1 cellular context compared by ENCODE assay signal in the genomic region with DNA sequence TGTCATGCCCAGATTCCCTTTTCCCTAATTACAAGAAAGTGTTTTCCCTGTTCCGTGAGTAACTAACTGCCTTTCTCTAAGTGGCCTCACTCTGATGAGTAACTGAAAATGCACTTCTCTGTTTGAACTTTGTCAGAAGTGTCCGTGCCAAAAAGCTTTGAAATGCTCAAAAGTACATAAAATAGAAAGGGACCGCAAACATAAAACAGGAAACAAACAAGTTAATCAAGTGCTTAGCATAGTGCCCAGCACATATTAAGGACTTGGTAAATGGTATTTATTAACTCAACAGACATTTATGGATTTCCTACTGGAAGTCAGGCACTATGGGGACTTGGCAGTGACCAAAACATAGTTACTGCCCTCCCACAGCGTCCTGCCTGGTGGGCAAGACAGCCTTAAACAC.
A peak's percentile ranks its signal among the peaks of the same experiment; 100 is the strongest.
TF ChIP-seq lines count a peak whose summit lies in the region.

No MANE protein-coding gene starts in this region.

TF ChIP-seq in HepG2, 621 proteins besides CTCF, POLR2A, EP300 and RAD21 (continues in another document):
- TF ChIP-seq, protein P1, sequence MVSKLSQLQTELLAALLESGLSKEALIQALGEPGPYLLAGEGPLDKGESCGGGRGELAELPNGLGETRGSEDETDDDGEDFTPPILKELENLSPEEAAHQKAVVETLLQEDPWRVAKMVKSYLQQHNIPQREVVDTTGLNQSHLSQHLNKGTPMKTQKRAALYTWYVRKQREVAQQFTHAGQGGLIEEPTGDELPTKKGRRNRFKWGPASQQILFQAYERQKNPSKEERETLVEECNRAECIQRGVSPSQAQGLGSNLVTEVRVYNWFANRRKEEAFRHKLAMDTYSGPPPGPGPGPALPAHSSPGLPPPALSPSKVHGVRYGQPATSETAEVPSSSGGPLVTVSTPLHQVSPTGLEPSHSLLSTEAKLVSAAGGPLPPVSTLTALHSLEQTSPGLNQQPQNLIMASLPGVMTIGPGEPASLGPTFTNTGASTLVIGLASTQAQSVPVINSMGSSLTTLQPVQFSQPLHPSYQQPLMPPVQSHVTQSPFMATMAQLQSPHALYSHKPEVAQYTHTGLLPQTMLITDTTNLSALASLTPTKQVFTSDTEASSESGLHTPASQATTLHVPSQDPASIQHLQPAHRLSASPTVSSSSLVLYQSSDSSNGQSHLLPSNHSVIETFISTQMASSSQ (IDR thresholded peaks at IDR 0.05; ENCODE audit: low read depth): peak; percentile 44; the same call in 1 of the 2 replicates
- TF ChIP-seq, protein P1 (CRISPR knock-in tag; IDR thresholded peaks at IDR 0.05; ENCODE audit: borderline replicate concordance): no peak
- TF ChIP-seq ZNF256 (CRISPR knock-in tag; conservative IDR thresholded peaks at IDR 0.05) (no peak), EZH2 (conservative IDR thresholded peaks at IDR 0.05; ENCODE audit: low read depth, low read length) (no peak), REXO4 (CRISPR knock-in tag; IDR thresholded peaks at IDR 0.05; ENCODE audit: borderline replicate concordance) (no peak), NFIC (IDR thresholded peaks at IDR 0.05; ENCODE audit: low read length) (peak; percentile 50; the same call in 1 of the 2 replicates), DDIT3 (CRISPR knock-in tag; IDR thresholded peaks at IDR 0.05) (no peak), ZNF563 (CRISPR knock-in tag; IDR thresholded peaks at IDR 0.05) (no peak), PPARG (CRISPR knock-in tag; conservative IDR thresholded peaks at IDR 0.05) (peak; percentile 43; the same call in 1 of the 2 replicates), TCF7 (IDR thresholded peaks at IDR 0.05; ENCODE audit: low read depth) (peak; percentile 84), MEF2D (CRISPR knock-in tag; IDR thresholded peaks at IDR 0.05) (0 out of 2 replicates have a peak, but pooled peaks have one; percentile 18), GPN1 (CRISPR knock-in tag; IDR thresholded peaks at IDR 0.05; ENCODE audit: borderline replicate concordance) (no peak), HMGA1 (CRISPR knock-in tag; conservative IDR thresholded peaks at IDR 0.05) (no peak), FOXP1 (IDR thresholded peaks at IDR 0.05) (no peak), FOXP1 (CRISPR knock-in tag; IDR thresholded peaks at IDR 0.05) (peak; percentile 58; the same call in 1 of the 2 replicates), GATAD2A (CRISPR knock-in tag; IDR thresholded peaks at IDR 0.05) (0 out of 2 replicates have a peak, but pooled peaks have one; percentile 31), CREM (IDR thresholded peaks at IDR 0.05) (peak; percentile 44; the same call in 1 of the 2 replicates), CREM (CRISPR knock-in tag; IDR thresholded peaks at IDR 0.05) (no peak), TBX2 (CRISPR knock-in tag; IDR thresholded peaks at IDR 0.05; ENCODE audit: borderline replicate concordance) (no peak), HOXA9 (CRISPR knock-in tag; IDR thresholded peaks at IDR 0.05; ENCODE audit: borderline replicate concordance) (no peak), HMG20A (CRISPR knock-in tag; IDR thresholded peaks at IDR 0.05; ENCODE audit: borderline replicate concordance) (peak; percentile 68; the same call in 1 of the 2 replicates), ZFP36 (IDR thresholded peaks at IDR 0.05; ENCODE audit: borderline replicate concordance, low read depth, low read length, partially characterized antibody) (no peak), POLR2AphosphoS2 (IDR thresholded peaks at IDR 0.05; ENCODE audit: low read depth, low read length) (no peak), ZFP62 (CRISPR knock-in tag; IDR thresholded peaks at IDR 0.05) (no peak), YEATS4 (CRISPR knock-in tag; IDR thresholded peaks at IDR 0.05; ENCODE audit: borderline replicate concordance) (no peak)
- TF ChIP-seq, protein P2, sequence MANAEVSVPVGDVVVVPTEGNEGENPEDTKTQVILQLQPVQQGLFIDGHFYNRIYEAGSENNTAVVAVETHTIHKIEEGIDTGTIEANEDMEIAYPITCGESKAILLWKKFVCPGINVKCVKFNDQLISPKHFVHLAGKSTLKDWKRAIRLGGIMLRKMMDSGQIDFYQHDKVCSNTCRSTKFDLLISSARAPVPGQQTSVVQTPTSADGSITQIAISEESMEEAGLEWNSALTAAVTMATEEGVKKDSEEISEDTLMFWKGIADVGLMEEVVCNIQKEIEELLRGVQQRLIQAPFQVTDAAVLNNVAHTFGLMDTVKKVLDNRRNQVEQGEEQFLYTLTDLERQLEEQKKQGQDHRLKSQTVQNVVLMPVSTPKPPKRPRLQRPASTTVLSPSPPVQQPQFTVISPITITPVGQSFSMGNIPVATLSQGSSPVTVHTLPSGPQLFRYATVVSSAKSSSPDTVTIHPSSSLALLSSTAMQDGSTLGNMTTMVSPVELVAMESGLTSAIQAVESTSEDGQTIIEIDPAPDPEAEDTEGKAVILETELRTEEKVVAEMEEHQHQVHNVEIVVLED (CRISPR knock-in tag; IDR thresholded peaks at IDR 0.05; ENCODE audit: borderline replicate concordance): no peak
- TF ChIP-seq, protein P3, sequence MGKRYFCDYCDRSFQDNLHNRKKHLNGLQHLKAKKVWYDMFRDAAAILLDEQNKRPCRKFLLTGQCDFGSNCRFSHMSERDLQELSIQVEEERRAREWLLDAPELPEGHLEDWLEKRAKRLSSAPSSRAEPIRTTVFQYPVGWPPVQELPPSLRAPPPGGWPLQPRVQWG (CRISPR knock-in tag; IDR thresholded peaks at IDR 0.05; ENCODE audit: borderline replicate concordance, low read depth): no peak
- TF ChIP-seq, protein P4, sequence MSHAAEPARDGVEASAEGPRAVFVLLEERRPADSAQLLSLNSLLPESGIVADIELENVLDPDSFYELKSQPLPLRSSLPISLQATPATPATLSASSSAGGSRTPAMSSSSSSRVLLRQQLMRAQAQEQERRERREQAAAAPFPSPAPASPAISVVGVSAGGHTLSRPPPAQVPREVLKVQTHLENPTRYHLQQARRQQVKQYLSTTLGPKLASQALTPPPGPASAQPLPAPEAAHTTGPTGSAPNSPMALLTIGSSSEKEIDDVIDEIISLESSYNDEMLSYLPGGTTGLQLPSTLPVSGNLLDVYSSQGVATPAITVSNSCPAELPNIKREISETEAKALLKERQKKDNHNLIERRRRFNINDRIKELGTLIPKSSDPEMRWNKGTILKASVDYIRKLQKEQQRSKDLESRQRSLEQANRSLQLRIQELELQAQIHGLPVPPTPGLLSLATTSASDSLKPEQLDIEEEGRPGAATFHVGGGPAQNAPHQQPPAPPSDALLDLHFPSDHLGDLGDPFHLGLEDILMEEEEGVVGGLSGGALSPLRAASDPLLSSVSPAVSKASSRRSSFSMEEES (CRISPR knock-in tag; IDR thresholded peaks at IDR 0.05): no peak
- TF ChIP-seq, protein P5, sequence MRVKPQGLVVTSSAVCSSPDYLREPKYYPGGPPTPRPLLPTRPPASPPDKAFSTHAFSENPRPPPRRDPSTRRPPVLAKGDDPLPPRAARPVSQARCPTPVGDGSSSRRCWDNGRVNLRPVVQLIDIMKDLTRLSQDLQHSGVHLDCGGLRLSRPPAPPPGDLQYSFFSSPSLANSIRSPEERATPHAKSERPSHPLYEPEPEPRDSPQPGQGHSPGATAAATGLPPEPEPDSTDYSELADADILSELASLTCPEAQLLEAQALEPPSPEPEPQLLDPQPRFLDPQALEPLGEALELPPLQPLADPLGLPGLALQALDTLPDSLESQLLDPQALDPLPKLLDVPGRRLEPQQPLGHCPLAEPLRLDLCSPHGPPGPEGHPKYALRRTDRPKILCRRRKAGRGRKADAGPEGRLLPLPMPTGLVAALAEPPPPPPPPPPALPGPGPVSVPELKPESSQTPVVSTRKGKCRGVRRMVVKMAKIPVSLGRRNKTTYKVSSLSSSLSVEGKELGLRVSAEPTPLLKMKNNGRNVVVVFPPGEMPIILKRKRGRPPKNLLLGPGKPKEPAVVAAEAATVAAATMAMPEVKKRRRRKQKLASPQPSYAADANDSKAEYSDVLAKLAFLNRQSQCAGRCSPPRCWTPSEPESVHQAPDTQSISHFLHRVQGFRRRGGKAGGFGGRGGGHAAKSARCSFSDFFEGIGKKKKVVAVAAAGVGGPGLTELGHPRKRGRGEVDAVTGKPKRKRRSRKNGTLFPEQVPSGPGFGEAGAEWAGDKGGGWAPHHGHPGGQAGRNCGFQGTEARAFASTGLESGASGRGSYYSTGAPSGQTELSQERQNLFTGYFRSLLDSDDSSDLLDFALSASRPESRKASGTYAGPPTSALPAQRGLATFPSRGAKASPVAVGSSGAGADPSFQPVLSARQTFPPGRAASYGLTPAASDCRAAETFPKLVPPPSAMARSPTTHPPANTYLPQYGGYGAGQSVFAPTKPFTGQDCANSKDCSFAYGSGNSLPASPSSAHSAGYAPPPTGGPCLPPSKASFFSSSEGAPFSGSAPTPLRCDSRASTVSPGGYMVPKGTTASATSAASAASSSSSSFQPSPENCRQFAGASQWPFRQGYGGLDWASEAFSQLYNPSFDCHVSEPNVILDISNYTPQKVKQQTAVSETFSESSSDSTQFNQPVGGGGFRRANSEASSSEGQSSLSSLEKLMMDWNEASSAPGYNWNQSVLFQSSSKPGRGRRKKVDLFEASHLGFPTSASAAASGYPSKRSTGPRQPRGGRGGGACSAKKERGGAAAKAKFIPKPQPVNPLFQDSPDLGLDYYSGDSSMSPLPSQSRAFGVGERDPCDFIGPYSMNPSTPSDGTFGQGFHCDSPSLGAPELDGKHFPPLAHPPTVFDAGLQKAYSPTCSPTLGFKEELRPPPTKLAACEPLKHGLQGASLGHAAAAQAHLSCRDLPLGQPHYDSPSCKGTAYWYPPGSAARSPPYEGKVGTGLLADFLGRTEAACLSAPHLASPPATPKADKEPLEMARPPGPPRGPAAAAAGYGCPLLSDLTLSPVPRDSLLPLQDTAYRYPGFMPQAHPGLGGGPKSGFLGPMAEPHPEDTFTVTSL (CRISPR knock-in tag; IDR thresholded peaks at IDR 0.05; ENCODE audit: borderline replicate concordance): peak; percentile 52; the same call in 1 of the 2 replicates
- TF ChIP-seq, protein P6, sequence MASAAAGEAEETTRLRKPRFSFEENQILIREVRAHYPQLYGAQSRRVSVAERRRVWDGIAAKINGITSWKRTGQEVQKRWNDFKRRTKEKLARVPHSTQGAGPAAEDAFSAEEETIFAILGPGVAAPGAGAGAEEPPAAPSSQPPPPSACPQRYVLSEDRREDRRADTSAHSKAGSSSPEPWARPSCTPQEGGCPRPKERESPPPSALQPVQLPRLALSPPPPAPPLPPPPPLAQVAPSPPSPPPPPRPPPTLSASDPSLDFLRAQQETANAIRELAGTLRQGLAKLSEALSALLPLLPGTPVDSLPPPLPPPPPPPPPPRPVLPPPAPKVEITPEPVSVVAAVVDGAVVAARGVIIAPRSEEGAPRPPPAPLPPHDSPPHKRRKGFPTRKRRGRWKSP (CRISPR knock-in tag; IDR thresholded peaks at IDR 0.05): 0 out of 2 replicates have a peak, but pooled peaks have one; percentile 28
- TF ChIP-seq, protein P7, sequence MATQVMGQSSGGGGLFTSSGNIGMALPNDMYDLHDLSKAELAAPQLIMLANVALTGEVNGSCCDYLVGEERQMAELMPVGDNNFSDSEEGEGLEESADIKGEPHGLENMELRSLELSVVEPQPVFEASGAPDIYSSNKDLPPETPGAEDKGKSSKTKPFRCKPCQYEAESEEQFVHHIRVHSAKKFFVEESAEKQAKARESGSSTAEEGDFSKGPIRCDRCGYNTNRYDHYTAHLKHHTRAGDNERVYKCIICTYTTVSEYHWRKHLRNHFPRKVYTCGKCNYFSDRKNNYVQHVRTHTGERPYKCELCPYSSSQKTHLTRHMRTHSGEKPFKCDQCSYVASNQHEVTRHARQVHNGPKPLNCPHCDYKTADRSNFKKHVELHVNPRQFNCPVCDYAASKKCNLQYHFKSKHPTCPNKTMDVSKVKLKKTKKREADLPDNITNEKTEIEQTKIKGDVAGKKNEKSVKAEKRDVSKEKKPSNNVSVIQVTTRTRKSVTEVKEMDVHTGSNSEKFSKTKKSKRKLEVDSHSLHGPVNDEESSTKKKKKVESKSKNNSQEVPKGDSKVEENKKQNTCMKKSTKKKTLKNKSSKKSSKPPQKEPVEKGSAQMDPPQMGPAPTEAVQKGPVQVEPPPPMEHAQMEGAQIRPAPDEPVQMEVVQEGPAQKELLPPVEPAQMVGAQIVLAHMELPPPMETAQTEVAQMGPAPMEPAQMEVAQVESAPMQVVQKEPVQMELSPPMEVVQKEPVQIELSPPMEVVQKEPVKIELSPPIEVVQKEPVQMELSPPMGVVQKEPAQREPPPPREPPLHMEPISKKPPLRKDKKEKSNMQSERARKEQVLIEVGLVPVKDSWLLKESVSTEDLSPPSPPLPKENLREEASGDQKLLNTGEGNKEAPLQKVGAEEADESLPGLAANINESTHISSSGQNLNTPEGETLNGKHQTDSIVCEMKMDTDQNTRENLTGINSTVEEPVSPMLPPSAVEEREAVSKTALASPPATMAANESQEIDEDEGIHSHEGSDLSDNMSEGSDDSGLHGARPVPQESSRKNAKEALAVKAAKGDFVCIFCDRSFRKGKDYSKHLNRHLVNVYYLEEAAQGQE (IDR thresholded peaks at IDR 0.05; ENCODE audit: borderline replicate concordance in 1 of 2, low read depth in 1 of 2, low read length in 2 of 2): peak in 1 of 2 experiments; percentile 31; a peak in 1 of 4 replicates
